Comparison of ENCODE assay signal across 19 cellular contexts in genomic region chr20:61806314-61806713, GRCh38.
"Had no signal": no experiment of that assay in that cellular context is flagged by ENCODE, and none has a peak within 500 bp of the region (broad histone marks: within the 10 kb centered on the region; RNA-seq: fewer than 3 reads in every experiment).

No MANE protein-coding gene starts in this region.

- ATAC-seq: psoas muscle; stimulated activated naive CD8-positive, alpha-beta T cell treated with anti-CD3 and anti-CD28 coated beads, Interleukin-15, Interleukin-2, amounts not matched to agents 100 U/mL and 50 U/mL, for 24 hours had no signal

- DNase-seq: activated CD4-positive, alpha-beta memory T cell treated with anti-CD3 and anti-CD28 coated beads for 36 hours; activated CD4-positive, alpha-beta T cell treated with anti-CD3 and anti-CD28 coated beads for 48 hours; activated naive CD4-positive, alpha-beta T cell treated with Interleukin-2 at 50 U/mL for 16 hours; activated T-cell treated with anti-CD3 and anti-CD28 coated beads, Interleukin-2, amount 50 U/mL, for 48 hours; amniotic stem cell; cerebellar nuclear complex; cortex of kidney; endodermal cell; immature natural killer cell; kidney glomerular epithelial cell; mesenchymal stem cell; nephron progenitor cell; stimulated activated CD4-positive, alpha-beta T cell treated with anti-CD3 and anti-CD28 coated beads, Interleukin-4, amount 100 ng/mL, for 4 hours; stimulated activated naive CD8-positive, alpha-beta T cell treated with anti-CD3 and anti-CD28 coated beads, Interleukin-15, Interleukin-2, amounts not matched to agents 100 U/mL and 50 U/mL, for 24 hours; T-helper 2 cell had no signal

- H3K27ac ChIP-seq: ovary, psoas muscle, right atrium auricular region had no signal

- FAIRE-seq: bronchial epithelial cell had no signal

- H3K36me3 ChIP-seq: ovary, right atrium auricular region had no signal

- H3K4me3 ChIP-seq: ovary, psoas muscle, right atrium auricular region had no signal

- H3K4me1 ChIP-seq: psoas muscle had no signal

- H3K9me3 ChIP-seq: ovary, psoas muscle, right atrium auricular region had no signal

- H3K27me3 ChIP-seq: ovary, right atrium auricular region had no signal
